ENCODE assay signal across 21 cellular contexts in the genomic region with DNA sequence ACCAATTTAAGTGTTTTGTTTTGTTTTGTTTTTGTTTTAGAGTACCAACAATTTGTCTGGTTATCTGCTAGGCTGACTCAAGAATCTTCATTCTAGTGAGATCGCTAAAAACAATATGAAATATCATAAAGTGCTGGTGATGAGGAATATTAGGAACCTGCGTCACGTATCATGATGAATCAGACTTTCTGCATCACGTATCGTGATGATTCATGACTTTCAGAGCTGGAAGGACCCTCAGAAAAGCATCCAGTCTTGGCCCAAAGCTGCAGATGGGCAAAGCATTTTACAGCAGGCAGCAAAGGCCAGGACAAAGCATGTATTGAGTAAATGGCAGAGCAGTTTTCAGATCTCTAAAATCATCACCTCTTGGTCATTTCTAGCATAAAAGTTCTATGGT.
DNase-seq lines count a peak whose midpoint lies in the region; ATAC-seq and TF ChIP-seq lines count a peak whose summit lies in the region.
"Had no signal": no experiment of that assay in that cellular context is flagged by ENCODE, and none has a peak within 500 bp of the region (broad histone marks: within the 10 kb centered on the region; RNA-seq: fewer than 3 reads in every experiment).

No MANE protein-coding gene starts in this region.

- 70% methylated on average over 5 of the region's 5 CpGs for WGBS in mesenchymal stem cell
- no CpG with 5 or more reads among the region's 5 CpGs for WGBS in H9 (ENCODE audit: extremely low coverage, insufficient read length, low lambda C conversion rate)

- H2AFZ ChIP-seq in mesenchymal stem cell (ENCODE audit: low read depth, low read length) (no peak overlapping the region), H9 (ENCODE audit: low read length) (no peak overlapping the region)

- DNase-seq in EH (ENCODE audit: low read depth), result peak; percentile 78
- peak; percentile 8 for DNase-seq in RKO (ENCODE audit: low spot score)
- peak; percentile 89 for DNase-seq in choroid plexus epithelial cell (ENCODE audit: low read depth)
- no peak for DNase-seq in mesenchymal stem cell
- no peak for DNase-seq in KBM-7
- DNase-seq in G401 (ENCODE audit: low spot score), result no peak
- no peak for DNase-seq in H9
- DNase-seq: activated CD4-positive, alpha-beta memory T cell treated with anti-CD3 and anti-CD28 coated beads for 36 hours; activated T-cell treated with anti-CD3 and anti-CD28 coated beads for 4 hours; CD4-positive, CD25-positive, alpha-beta regulatory T cell; KG1; naive thymus-derived CD8-positive, alpha-beta T cell; NCI-H1092 treated with DMSO at 0.1 percent for 48 hours; NCI-H2107; NCI-H510A treated with DMSO at 0.1 percent for 48 hours; Right ventricle myocardium superior; stimulated activated CD4-positive, alpha-beta T cell treated with anti-CD3 and anti-CD28 coated beads, Interleukin-4, amount 100 ng/mL, for 1 hour had no signal

- no peaks in the 10 kb centered on the region for H3K9me3 Mint-ChIP-seq in H9
- H3K9me3 Mint-ChIP-seq: activated CD4-positive, alpha-beta memory T cell treated with anti-CD3 and anti-CD28 coated beads for 36 hours; memory B cell; naive thymus-derived CD8-positive, alpha-beta T cell; T-helper 1 cell treated with Interleukin-12 subunit alpha and Interleukin-12 subunit beta and Interleukin-4 antibody, amounts not matched to agents 30 μg/mL and 1 μg/mL, for 36 hours had no signal

- H3K56ac ChIP-seq in H9 (ENCODE audit: insufficient read length, low read depth, low read length), result no peak overlapping the region

- H2BK120ac ChIP-seq in mesenchymal stem cell (ENCODE audit: low read depth, low read length) (no peak overlapping the region), H9 (ENCODE audit: low read depth, low read length, poor library complexity, severe bottlenecking) (no peak overlapping the region)

- no peaks in the 10 kb centered on the region for H3K36me3 Mint-ChIP-seq in H9 (ENCODE audit: insufficient read depth in 1 of 3, low read depth in 3 of 3)
- H3K36me3 Mint-ChIP-seq: activated CD4-positive, alpha-beta memory T cell treated with anti-CD3 and anti-CD28 coated beads for 36 hours; CD4-positive, CD25-positive, alpha-beta regulatory T cell; memory B cell; naive thymus-derived CD8-positive, alpha-beta T cell had no signal

- H2AK5ac ChIP-seq in mesenchymal stem cell (ENCODE audit: low read length, severe bottlenecking), result peak overlapping the region; percentile 87
- H2AK5ac ChIP-seq in H9 (ENCODE audit: insufficient read length, low read length), result no peak overlapping the region

- H4K91ac ChIP-seq in mesenchymal stem cell (ENCODE audit: low read length), result no peak overlapping the region
- no peak overlapping the region for H4K91ac ChIP-seq in H9 (ENCODE audit: insufficient read length, low read depth, low read length)

- H3K9ac ChIP-seq in mesenchymal stem cell (ENCODE audit: low read length), result no peak overlapping the region
- H3K9ac ChIP-seq in H9 (ENCODE audit: extremely low read depth, insufficient read length, low read length), result no peak overlapping the region

- H3K4me2 ChIP-seq in mesenchymal stem cell (ENCODE audit: low read length, poor library complexity, severe bottlenecking) (no peak overlapping the region), H9 (ENCODE audit: insufficient read depth, insufficient read length, low read length) (no peak overlapping the region)
- H3K4me2 ChIP-seq: smooth muscle cell had no signal

- H3K4me3 Mint-ChIP-seq in H9, result no peak overlapping the region
- H3K4me3 Mint-ChIP-seq: activated CD4-positive, alpha-beta memory T cell treated with anti-CD3 and anti-CD28 coated beads for 36 hours; CD4-positive, CD25-positive, alpha-beta regulatory T cell; memory B cell; naive thymus-derived CD8-positive, alpha-beta T cell; T-helper 1 cell treated with Interleukin-12 subunit alpha and Interleukin-12 subunit beta and Interleukin-4 antibody, amounts not matched to agents 30 μg/mL and 1 μg/mL, for 36 hours had no signal

- H2BK15ac ChIP-seq in mesenchymal stem cell (ENCODE audit: low read depth, poor library complexity, severe bottlenecking), result no peak overlapping the region
- no peak overlapping the region for H2BK15ac ChIP-seq in H9 (ENCODE audit: low read depth, low read length)

- H3K27me3 Mint-ChIP-seq in H9 (ENCODE audit: low read depth), result no peaks in the 10 kb centered on the region
- H3K27me3 Mint-ChIP-seq: activated CD4-positive, alpha-beta memory T cell treated with anti-CD3 and anti-CD28 coated beads for 36 hours; CD4-positive, CD25-positive, alpha-beta regulatory T cell; memory B cell had no signal

- H3K18ac ChIP-seq in mesenchymal stem cell (ENCODE audit: low read depth in 1 of 2, low read length in 2 of 2), result peak overlapping the region in 1 of 2 experiments; percentile 74
- no peak overlapping the region for H3K18ac ChIP-seq in H9 (ENCODE audit: insufficient read length, low read depth, low read length)

- ATAC-seq in GM21526 (IDR thresholded peaks at IDR 0.05; ENCODE audit: low FRiP score, unreplicated experiment), result no peak
- ATAC-seq: naive thymus-derived CD8-positive, alpha-beta T cell had no signal

- peaks cover 9 to 11% of the 10 kb centered on the region in 2 experiments for H3K4me1 Mint-ChIP-seq in H9
- H3K4me1 Mint-ChIP-seq: CD4-positive, CD25-positive, alpha-beta regulatory T cell; naive thymus-derived CD8-positive, alpha-beta T cell had no signal

- H3K23me2 ChIP-seq in H9 (ENCODE audit: insufficient read length, low read depth, low read length, poor library complexity, severe bottlenecking), result no peaks in the 10 kb centered on the region

- in situ Hi-C loops in KBM-7 (cut with MboI; ENCODE audit: low pct_unique_long_range_greater_than_20kb, low sequenced_read_pairs), result no loop called here
- in situ Hi-C loops in G401 (cut with HindIII; ENCODE audit: low sequenced_read_pairs), result no loop called here

- no peak overlapping the region for H2BK5ac ChIP-seq in mesenchymal stem cell (ENCODE audit: low read depth, low read length, poor library complexity, severe bottlenecking)
- H2BK5ac ChIP-seq in H9 (ENCODE audit: insufficient read length, low read length), result no peak overlapping the region

- H3K79me2 ChIP-seq in H9 (ENCODE audit: insufficient read depth, low read length), result no peaks in the 10 kb centered on the region

- no peaks in the 10 kb centered on the region for H3K79me1 ChIP-seq in mesenchymal stem cell (replicated peaks; ENCODE audit: low read length, poor library complexity, severe bottlenecking)
- no peaks in the 10 kb centered on the region for H3K79me1 ChIP-seq in H9 (ENCODE audit: insufficient read depth, low read depth, low read length, poor library complexity, severe bottlenecking)

- peak overlapping the region; percentile 6 to 83 for H2BK12ac ChIP-seq in mesenchymal stem cell (ENCODE audit: low read length in 2 of 2)
- H2BK12ac ChIP-seq in H9 (ENCODE audit: insufficient read length, low read depth, low read length), result no peak overlapping the region

- H4K5ac ChIP-seq in H9 (ENCODE audit: insufficient read length, low read depth, low read length), result no peak overlapping the region

- H3K4me1 ChIP-seq in mesenchymal stem cell (ENCODE audit: control insufficient read depth, insufficient read depth, low read depth, low read length) (peaks cover 5% of the 10 kb centered on the region), H9 (ENCODE audit: insufficient read depth, low read length) (peaks cover 6% of the 10 kb centered on the region; the same call in 1 of the 2 replicates)

- H3K27ac Mint-ChIP-seq in H9, result no peak overlapping the region
- H3K27ac Mint-ChIP-seq: activated CD4-positive, alpha-beta memory T cell treated with anti-CD3 and anti-CD28 coated beads for 36 hours; CD4-positive, CD25-positive, alpha-beta regulatory T cell; memory B cell; naive thymus-derived CD8-positive, alpha-beta T cell; T-helper 1 cell treated with Interleukin-12 subunit alpha and Interleukin-12 subunit beta and Interleukin-4 antibody, amounts not matched to agents 30 μg/mL and 1 μg/mL, for 36 hours had no signal

- H4K8ac ChIP-seq in mesenchymal stem cell (ENCODE audit: low read length) (no peak overlapping the region), H9 (replicated peaks; ENCODE audit: insufficient read length, low read depth, low read length) (no peak overlapping the region)

- H4K20me1 ChIP-seq in H9 (ENCODE audit: control insufficient read depth, insufficient read depth, insufficient read length), result no peaks in the 10 kb centered on the region

- H3K9me3 ChIP-seq in mesenchymal stem cell (ENCODE audit: control insufficient read depth, low read length) (peaks cover 4% of the 10 kb centered on the region), H9 (ENCODE audit: control insufficient read depth, low read depth, low read length) (no peaks in the 10 kb centered on the region)

- no peaks in the 10 kb centered on the region for H3K27me3 ChIP-seq in mesenchymal stem cell (ENCODE audit: control insufficient read depth in 1 of 2, insufficient read depth in 1 of 2, low read length in 2 of 2)
- no peaks in the 10 kb centered on the region for H3K27me3 ChIP-seq in H9 (ENCODE audit: insufficient read depth, low read length)

- no peak for TF ChIP-seq CTCF in choroid plexus epithelial cell (conservative IDR thresholded peaks at IDR 0.05; ENCODE audit: low read depth, low read length)
- no peak for TF ChIP-seq CTCF in H9 (conservative IDR thresholded peaks at IDR 0.05)

- peak overlapping the region; percentile 15 for H3K27ac ChIP-seq in mesenchymal stem cell (ENCODE audit: low read length, poor library complexity, severe bottlenecking)
- H3K27ac ChIP-seq in H9 (ENCODE audit: insufficient read length, low read depth, low read length), result no peak overlapping the region

- no peak overlapping the region for H3K14ac ChIP-seq in mesenchymal stem cell (ENCODE audit: low read length in 2 of 2)
- no peak overlapping the region for H3K14ac ChIP-seq in H9 (ENCODE audit: insufficient read depth, low read length)

- peak overlapping the region in 1 of 2 experiments; percentile 68 for H3K4ac ChIP-seq in mesenchymal stem cell (ENCODE audit: low read depth in 1 of 2, low read length in 2 of 2)
- H3K4ac ChIP-seq in H9 (ENCODE audit: low read depth, low read length), result no peak overlapping the region

- H3K4me3 ChIP-seq in choroid plexus epithelial cell (ENCODE audit: low read depth, low read length) (no peak overlapping the region), mesenchymal stem cell (ENCODE audit: insufficient read depth in 1 of 2, low read depth in 1 of 2, low read length in 2 of 2) (no peak overlapping the region)
- H3K4me3 ChIP-seq: smooth muscle cell had no signal

- H3T11ph ChIP-seq in H9 (ENCODE audit: low read length), result no peak overlapping the region

- no peak overlapping the region for H3K23ac ChIP-seq in mesenchymal stem cell (ENCODE audit: low read length in 2 of 2)
- H3K23ac ChIP-seq in H9 (ENCODE audit: insufficient read length, low read depth, low read length), result no peak overlapping the region

- no peaks in the 10 kb centered on the region for H3K36me3 ChIP-seq in mesenchymal stem cell (ENCODE audit: control insufficient read depth in 1 of 2, insufficient read depth in 2 of 2, low read depth in 1 of 2, low read length in 2 of 2)

- H2BK20ac ChIP-seq in H9 (ENCODE audit: low read depth, low read length, poor library complexity, severe bottlenecking), result no peak overlapping the region

Comparison
In these comparisons a context has a peak if more than half of its experiments do, and no peak if none do; other contexts are left out.
1. DNase-seq: peak in EH (single experiment), RKO (single experiment) and choroid plexus epithelial cell (single experiment); none in mesenchymal stem cell (single experiment), KBM-7 (single experiment), G401 (single experiment) and H9 (single experiment).